ENCODE assay signal across 18 cellular contexts in the genomic region with DNA sequence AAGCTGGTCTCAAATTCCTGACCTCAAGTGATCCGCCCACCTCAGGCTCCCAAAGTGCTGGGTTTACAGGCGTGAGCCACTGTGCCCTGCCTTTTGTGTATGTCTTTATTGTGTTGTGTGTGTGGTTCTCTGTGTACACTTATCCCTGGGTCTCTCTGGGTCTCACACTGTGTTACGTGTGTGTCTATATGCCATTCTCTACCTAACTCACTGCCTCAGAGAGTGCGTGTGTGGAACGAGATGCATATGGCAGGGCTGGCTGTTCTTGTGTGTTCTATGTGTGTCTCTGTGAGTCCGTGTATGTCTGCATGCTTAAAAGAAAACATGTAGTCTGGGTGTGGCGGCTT. TPM values are rescaled to one million over a fixed set of nuclear protein-coding genes. Genes with fewer than 3 reads are reported as not detected.
DNase-seq lines count a peak whose midpoint lies in the region; FAIRE-seq and TF ChIP-seq lines count a peak whose summit lies in the region.
"Had no signal": no experiment of that assay in that cellular context is flagged by ENCODE, and none has a peak within 500 bp of the region (broad histone marks: within the 10 kb centered on the region; RNA-seq: fewer than 3 reads in every experiment).

No MANE protein-coding gene starts in this region.

- H3K27ac Mint-ChIP-seq in Caco-2 (ENCODE audit: unreplicated experiment): peak overlapping the region; percentile 55
- peak overlapping the region; percentile 82 for H3K27ac Mint-ChIP-seq in nephron progenitor cell
- H3K27ac Mint-ChIP-seq: CD8-positive, alpha-beta T cell had no signal

- no peak for TF ChIP-seq EP300 in H1 (IDR thresholded peaks at IDR 0.05; ENCODE audit: borderline replicate concordance in 1 of 2, low read depth in 2 of 2, low read length in 2 of 2)

- H3K4me3 Mint-ChIP-seq in Caco-2 (ENCODE audit: unreplicated experiment) (no peak overlapping the region), nephron progenitor cell (peak overlapping the region; percentile 35)
- H3K4me3 Mint-ChIP-seq: CD8-positive, alpha-beta T cell had no signal

- no peak overlapping the region for H2AFZ ChIP-seq in H1 (ENCODE audit: low read length)
- H2AFZ ChIP-seq: PC-9 had no signal

- no peak for TF ChIP-seq POLR2A in H1 (IDR thresholded peaks at IDR 0.05; ENCODE audit: control extremely low read depth in 1 of 2, low read depth in 2 of 2, low read length in 2 of 2)

- H2BK15ac ChIP-seq in H1 (ENCODE audit: low read length): no peak overlapping the region

- intact Hi-C loops in Caco-2 (cut with micrococcal nuclease; ENCODE audit: unreplicated experiment): no loop called here

- no peak for FAIRE-seq in H1 (lab: Jason Lieb, UNC)
- FAIRE-seq: G401.6, GM18507 had no signal

- H3K36me3 ChIP-seq in Caco-2 (ENCODE audit: control insufficient read depth, insufficient read depth, low read length) (no peaks in the 10 kb centered on the region; the same call in 1 of the 2 replicates), H1 (ENCODE audit: control insufficient read depth in 2 of 4, insufficient read depth in 4 of 4, low read length in 3 of 4) (peaks cover 0 to 15% (median 3%) of the 10 kb centered on the region in 4 experiments; a peak in 3 of 8 replicates), SJCRH30 (no peaks in the 10 kb centered on the region)
- H3K36me3 ChIP-seq: SJSA1 had no signal

- no peak overlapping the region for H3K4me3 ChIP-seq in Caco-2 (ENCODE audit: low read depth, low read length)
- H3K4me3 ChIP-seq in H1 (ENCODE audit: extremely low read depth in 1 of 4, insufficient read depth in 2 of 4, low read depth in 3 of 4, low read length in 4 of 4): no peak overlapping the region
- no peak overlapping the region for H3K4me3 ChIP-seq in SJCRH30
- H3K4me3 ChIP-seq: PC-9, SJSA1 had no signal

- no peak overlapping the region for H2BK120ac ChIP-seq in H1 (replicated peaks; ENCODE audit: low read depth, low read length)

- H3K4me1 ChIP-seq in Caco-2 (peaks cover 42% of the 10 kb centered on the region), H1 (replicated peaks in 1 of 4; ENCODE audit: control insufficient read depth in 3 of 4, insufficient read depth in 4 of 4, low read length in 3 of 4) (peaks cover 0 to 12% (median 9%) of the 10 kb centered on the region in 4 experiments; a peak in 6 of 7 replicates), SJCRH30 (peaks cover 7% of the 10 kb centered on the region; the same call in 1 of the 2 replicates)

- peak overlapping the region in 1 of 4 experiments; percentile 11; a peak in 1 of 7 replicates for H3K9ac ChIP-seq in H1 (replicated peaks in 1 of 4; ENCODE audit: extremely low read depth in 1 of 4, low read depth in 3 of 4, low read length in 3 of 4)

- H3K27me3 Mint-ChIP-seq in Caco-2 (ENCODE audit: insufficient read depth, unreplicated experiment) (no peaks in the 10 kb centered on the region), nephron progenitor cell (ENCODE audit: low read depth, poor library complexity) (peaks cover 3% of the 10 kb centered on the region)

- H3K9me3 Mint-ChIP-seq in Caco-2 (ENCODE audit: unreplicated experiment) (no peaks in the 10 kb centered on the region), nephron progenitor cell (no peaks in the 10 kb centered on the region)
- H3K9me3 Mint-ChIP-seq: CD8-positive, alpha-beta T cell; IgD-negative memory B cell had no signal

- H3K23me2 ChIP-seq in H1 (ENCODE audit: low read depth, low read length): peaks cover 6% of the 10 kb centered on the region; the same call in 1 of the 2 replicates

- TF ChIP-seq CTCF in Caco-2 (IDR thresholded peaks at IDR 0.05; ENCODE audit: insufficient read depth in 1 of 2, low read depth in 1 of 2, low read length in 1 of 2, severe bottlenecking in 1 of 2, unreplicated experiment in 1 of 2) (no peak), H1 (IDR thresholded peaks at IDR 0.05; ENCODE audit: control extremely low read depth in 1 of 3, insufficient read depth in 1 of 3, low read depth in 1 of 3, low read length in 3 of 3) (no peak), nephron progenitor cell (IDR thresholded peaks at IDR 0.05) (no peak)

- no peak overlapping the region for H2BK5ac ChIP-seq in H1 (ENCODE audit: low read depth, low read length)

- H3K4me1 Mint-ChIP-seq in Caco-2 (ENCODE audit: low read depth, unreplicated experiment) (peaks cover 33% of the 10 kb centered on the region), nephron progenitor cell (peaks cover 56% of the 10 kb centered on the region)

- no peaks in the 10 kb centered on the region for H3K79me2 ChIP-seq in H1 (ENCODE audit: control insufficient read depth in 1 of 2, insufficient read depth in 2 of 2, low read length in 2 of 2)

- WGBS in H1 (ENCODE audit: extremely low coverage in 1 of 2, insufficient coverage in 1 of 2, insufficient read length in 1 of 2, insufficient replicate concordance in 2 of 2, low coverage in 1 of 2, low lambda C conversion rate in 2 of 2, missing lambda C conversion rate in 1 of 2), 2 experiments: 92% methylated on average over 7 of the region's 7 CpGs; no CpG with 5 or more reads in 1 of the 2 experiments

- no peak overlapping the region for H4K91ac ChIP-seq in H1 (replicated peaks; ENCODE audit: insufficient read length, low read length)

- H2AK5ac ChIP-seq in H1 (ENCODE audit: low read depth, low read length): no peak overlapping the region; the same call in 1 of the 2 replicates

- no peak for TF ChIP-seq RAD21 in H1 (IDR thresholded peaks at IDR 0.05 in 1 of 2, conservative IDR thresholded peaks at IDR 0.05 in 1 of 2; ENCODE audit: low read depth in 2 of 2, low read length in 2 of 2)

- no TSS peak for BruUV-seq in Caco-2 (replicated peaks; lab: Mats Ljungman, UMichigan)

- no peaks in the 10 kb centered on the region for H3K27me3 ChIP-seq in Caco-2 (replicated peaks; ENCODE audit: control insufficient read depth, insufficient read depth, low read length)
- H3K27me3 ChIP-seq in H1 (replicated peaks in 1 of 4; ENCODE audit: control insufficient read depth in 3 of 4, extremely low read depth in 1 of 4, insufficient read depth in 3 of 4, low read length in 3 of 4): no peaks in the 10 kb centered on the region; a peak in 1 of 7 replicates
- no peaks in the 10 kb centered on the region for H3K27me3 ChIP-seq in SJCRH30

- H3K14ac ChIP-seq in H1 (ENCODE audit: insufficient read length): no peak overlapping the region

- no peak overlapping the region; the same call in 1 of the 2 replicates for H2BK20ac ChIP-seq in H1 (ENCODE audit: low read length)

- POLR2A ChIA-PET in Caco-2 (lab: Charles Lee): interaction anchor here (1.4 kb wide), 1 partner anchor 11 kb away, joined by 4 read pairs; no protein-coding TSS in a partner anchor
- POLR2A ChIA-PET in H1 (lab: Charles Lee; ENCODE audit: partially characterized antibody): interaction anchor here (6.0 to 13.7 kb wide), 2 partner anchors 9 kb away, joined by 48 to 277 read pairs; a partner anchor contains a TSS

- DNase-seq in Caco-2 (no peak), H1 (ENCODE audit: low read depth in 1 of 2, low spot score in 2 of 2) (no peak), nephron progenitor cell (no peak), SJCRH30 (no peak), NCI-H774 (lab: John Stamatoyannopoulos, UW) (no peak)
- DNase-seq in stimulated activated CD4-positive, alpha-beta T cell treated with anti-CD3 and anti-CD28 coated beads, Interleukin-4, amount 100 ng/mL, for 4 hours: no peak
- DNase-seq: 8988T; CD8-positive, alpha-beta T cell; DND-41; NCI-H187; NCI-H748 treated with DMSO at 0.1 percent for 48 hours; PC-9 had no signal

- no peak overlapping the region for H3K56ac ChIP-seq in H1 (replicated peaks; ENCODE audit: insufficient read length, low read depth, low read length)

- H3K9me3 ChIP-seq in Caco-2 (no peaks in the 10 kb centered on the region), H1 (ENCODE audit: insufficient read depth in 2 of 2, low read depth in 1 of 2, low read length in 1 of 2) (no peaks in the 10 kb centered on the region), SJCRH30 (replicated peaks) (no peaks in the 10 kb centered on the region)
- H3K9me3 ChIP-seq: SJSA1 had no signal

- H3K4me2 ChIP-seq in H1 (ENCODE audit: insufficient read depth in 1 of 2, low read depth in 2 of 2, low read length in 2 of 2): no peak overlapping the region; a peak in 1 of 4 replicates
- H3K4me2 ChIP-seq: PC-9 had no signal

- H4K5ac ChIP-seq in H1 (ENCODE audit: insufficient read length, low read depth, low read length): no peak overlapping the region

- H3K23ac ChIP-seq in H1 (ENCODE audit: insufficient read length): no peak overlapping the region

- CTCF ChIA-PET in Caco-2 (lab: Charles Lee) (interaction anchor here (1.1 kb wide), 1 partner anchor 58 kb away, joined by 3 read pairs; no protein-coding TSS in a partner anchor), H1 (lab: Charles Lee; ENCODE audit: partially characterized antibody) (interaction anchor here (2.0 to 12.4 kb wide), 2 partner anchors 9 to 10 kb away, joined by 7 to 208 read pairs; a partner anchor contains a TSS)

- H4K8ac ChIP-seq in H1 (ENCODE audit: extremely low read depth, insufficient read depth, low read length): no peak overlapping the region

- peak overlapping the region; percentile 90; the same call in 1 of the 2 replicates for H2BK12ac ChIP-seq in H1 (ENCODE audit: low read depth, low read length)

- H3K36me3 Mint-ChIP-seq in Caco-2 (ENCODE audit: insufficient read depth, unreplicated experiment) (peaks cover 6% of the 10 kb centered on the region), nephron progenitor cell (ENCODE audit: low read depth) (no peaks in the 10 kb centered on the region)
- H3K36me3 Mint-ChIP-seq: CD8-positive, alpha-beta T cell; IgD-negative memory B cell had no signal

- H3K79me1 ChIP-seq in H1 (ENCODE audit: low read depth, low read length): peaks cover 3% of the 10 kb centered on the region; the same call in 1 of the 2 replicates

- no peak overlapping the region for H3K4ac ChIP-seq in H1 (replicated peaks; ENCODE audit: insufficient read length, low read depth, low read length)

- H4K20me1 ChIP-seq in H1 (replicated peaks in 1 of 2; ENCODE audit: control insufficient read depth in 1 of 2, insufficient read depth in 2 of 2, low read length in 2 of 2): peaks cover 5 to 8% of the 10 kb centered on the region in 2 experiments

- H3K18ac ChIP-seq in H1 (ENCODE audit: extremely low read depth, low read length): 0 out of 2 replicates have a peak overlapping the region, but pooled peaks have one; percentile 60

- H3K27ac ChIP-seq in H1 (ENCODE audit: low read depth, low read length) (no peak overlapping the region), SJCRH30 (no peak overlapping the region)
- H3K27ac ChIP-seq: PC-9, SJSA1 had no signal

RNA-seq across cellular contexts. Expression of a gene that starts 10.5 kb away (rescaled TPM):
- total RNA-seq in Caco-2 (2022): 15.3 and 19.0 TPM in 2 replicates
- 20.2 and 21.7 TPM in 2 replicates for total RNA-seq in H1 (2021; fragmentation: NEBNext Ultra II Directional; extraction: Animal tissue kit (Norgen Biotek cat#: 25700))
- polyA plus RNA-seq in H1 (2011; rRNA removed): 40.1 and 49.1 TPM in 2 replicates
- 30.1 TPM for polyA plus RNA-seq in H1 (2011; cell fraction: cytosol; rRNA removed)
- polyA plus RNA-seq in H1 (2011; cell fraction: nucleus; rRNA removed): 21.8 TPM
- 15.5 to 25.3 TPM (median 20.3 TPM) in 4 replicates for polyA plus RNA-seq in H1 (2012, experiment 1 of 2)
- 27.4 TPM for polyA plus RNA-seq in H1 (2012, experiment 2 of 2)
- polyA plus RNA-seq in H1 (2013, experiment 1 of 2): 12.7 TPM
- 12.4 TPM for polyA plus RNA-seq in H1 (2013, experiment 2 of 2)
- 32.3 and 37.8 TPM in 2 replicates for polyA minus RNA-seq in H1 (2011; rRNA and poly(A)+ RNA removed)
- polyA minus RNA-seq in H1 (2011; cell fraction: cytosol; rRNA and poly(A)+ RNA removed): 11.7 TPM
- 12.9 TPM for polyA minus RNA-seq in H1 (2011; cell fraction: nucleus; rRNA and poly(A)+ RNA removed)
- 0.45 and 0.53 TPM in 2 replicates for total RNA-seq in SJCRH30 (2014; rRNA removed; shearing (Covaris generic))
- total RNA-seq: CD8-positive, alpha-beta T cell; PC-9; SJSA1 had no signal
- polyA plus RNA-seq: BJ, IgD-negative memory B cell had no signal

RNA-seq across cellular contexts. Expression of a gene that starts 11.3 kb away (rescaled TPM):
- 27.6 and 29.2 TPM in 2 replicates for total RNA-seq in Caco-2 (2022)
- total RNA-seq in H1 (2021; fragmentation: NEBNext Ultra II Directional; extraction: Animal tissue kit (Norgen Biotek cat#: 25700)): 24.4 and 25.3 TPM in 2 replicates
- polyA plus RNA-seq in H1 (2011; rRNA removed): 12.1 and 22.1 TPM in 2 replicates
- polyA plus RNA-seq in H1 (2011; cell fraction: cytosol; rRNA removed): 14.9 TPM
- polyA plus RNA-seq in H1 (2011; cell fraction: nucleus; rRNA removed): 16.2 TPM
- polyA plus RNA-seq in H1 (2012, experiment 1 of 2): 9.9 to 15.9 TPM (median 13.9 TPM) in 4 replicates
- polyA plus RNA-seq in H1 (2012, experiment 2 of 2): 14.7 TPM
- 9.6 TPM for polyA plus RNA-seq in H1 (2013, experiment 1 of 2)
- 8.2 TPM for polyA plus RNA-seq in H1 (2013, experiment 2 of 2)
- polyA minus RNA-seq in H1 (2011; rRNA and poly(A)+ RNA removed): 4.6 and 5.9 TPM in 2 replicates
- 15.4 TPM for polyA minus RNA-seq in H1 (2011; cell fraction: cytosol; rRNA and poly(A)+ RNA removed)
- 19.1 TPM for polyA minus RNA-seq in H1 (2011; cell fraction: nucleus; rRNA and poly(A)+ RNA removed)
- 31.0 and 31.4 TPM in 2 replicates for total RNA-seq in SJCRH30 (2014; rRNA removed; shearing (Covaris generic))

RNA-seq across cellular contexts. Expression of a gene that starts 11.6 kb away (rescaled TPM):
- total RNA-seq in Caco-2 (2022): 81.8 and 85.0 TPM in 2 replicates
- total RNA-seq in H1 (2021; fragmentation: NEBNext Ultra II Directional; extraction: Animal tissue kit (Norgen Biotek cat#: 25700)): 81.5 and 93.6 TPM in 2 replicates
- 99.5 and 142 TPM in 2 replicates for polyA plus RNA-seq in H1 (2011; rRNA removed)
- polyA plus RNA-seq in H1 (2011; cell fraction: cytosol; rRNA removed): 82.5 TPM
- 217 TPM for polyA plus RNA-seq in H1 (2011; cell fraction: nucleus; rRNA removed)
- polyA plus RNA-seq in H1 (2012, experiment 1 of 2): 87.2 to 105 TPM (median 88.9 TPM) in 4 replicates
- polyA plus RNA-seq in H1 (2012, experiment 2 of 2): 66.3 TPM
- polyA plus RNA-seq in H1 (2013, experiment 1 of 2): 57.3 TPM
- 50.3 TPM for polyA plus RNA-seq in H1 (2013, experiment 2 of 2)
- 121 and 131 TPM in 2 replicates for polyA minus RNA-seq in H1 (2011; rRNA and poly(A)+ RNA removed)
- polyA minus RNA-seq in H1 (2011; cell fraction: cytosol; rRNA and poly(A)+ RNA removed): 65.9 TPM
- 67.6 TPM for polyA minus RNA-seq in H1 (2011; cell fraction: nucleus; rRNA and poly(A)+ RNA removed)
- 25.6 and 32.6 TPM in 2 replicates for total RNA-seq in SJCRH30 (2014; rRNA removed; shearing (Covaris generic))

RNA-seq across cellular contexts. Expression of a gene that starts 27.8 kb away (rescaled TPM):
- 15.8 and 18.1 TPM in 2 replicates for total RNA-seq in Caco-2 (2022)
- total RNA-seq in H1 (2021; fragmentation: NEBNext Ultra II Directional; extraction: Animal tissue kit (Norgen Biotek cat#: 25700)): 11.1 and 12.6 TPM in 2 replicates
- 3.2 and 5.8 TPM in 2 replicates for polyA plus RNA-seq in H1 (2011; rRNA removed)
- polyA plus RNA-seq in H1 (2011; cell fraction: cytosol; rRNA removed): 2.2 TPM
- polyA plus RNA-seq in H1 (2011; cell fraction: nucleus; rRNA removed): 6.4 TPM
- 7.3 to 9.2 TPM (median 8.6 TPM) in 4 replicates for polyA plus RNA-seq in H1 (2012, experiment 1 of 2)
- polyA plus RNA-seq in H1 (2012, experiment 2 of 2): 5.3 TPM
- polyA plus RNA-seq in H1 (2013, experiment 1 of 2): 10.5 TPM
- polyA plus RNA-seq in H1 (2013, experiment 2 of 2): 10.1 TPM
- polyA minus RNA-seq in H1 (2011; rRNA and poly(A)+ RNA removed): 0.54 and 0.79 TPM in 2 replicates
- 2.7 TPM for polyA minus RNA-seq in H1 (2011; cell fraction: cytosol; rRNA and poly(A)+ RNA removed)
- polyA minus RNA-seq in H1 (2011; cell fraction: nucleus; rRNA and poly(A)+ RNA removed): 1.6 TPM
- total RNA-seq in SJCRH30 (2014; rRNA removed; shearing (Covaris generic)): 1.8 and 2.5 TPM in 2 replicates

RNA-seq across cellular contexts. Expression of a gene that starts 40.0 kb away (rescaled TPM):
- total RNA-seq in Caco-2 (2022): not detected in 2 replicates
- not detected in 2 replicates for total RNA-seq in H1 (2021; fragmentation: NEBNext Ultra II Directional; extraction: Animal tissue kit (Norgen Biotek cat#: 25700))
- polyA plus RNA-seq in H1 (2011; rRNA removed): 0.20 and 0.24 TPM in 2 replicates
- 0.09 TPM for polyA plus RNA-seq in H1 (2011; cell fraction: cytosol; rRNA removed)
- 0.56 TPM for polyA plus RNA-seq in H1 (2011; cell fraction: nucleus; rRNA removed)
- 0.13 to 0.17 TPM in 2 of 4 replicates, not detected in the others for polyA plus RNA-seq in H1 (2012, experiment 1 of 2)
- polyA plus RNA-seq in H1 (2012, experiment 2 of 2): not detected
- polyA plus RNA-seq in H1 (2013, experiment 1 of 2): 0.10 TPM
- polyA plus RNA-seq in H1 (2013, experiment 2 of 2): 0.06 TPM
- polyA minus RNA-seq in H1 (2011; rRNA and poly(A)+ RNA removed): not detected in 2 replicates
- polyA minus RNA-seq in H1 (2011; cell fraction: cytosol; rRNA and poly(A)+ RNA removed): not detected
- polyA minus RNA-seq in H1 (2011; cell fraction: nucleus; rRNA and poly(A)+ RNA removed): not detected
- total RNA-seq in SJCRH30 (2014; rRNA removed; shearing (Covaris generic)): not detected in 2 replicates
- total RNA-seq: CD8-positive, alpha-beta T cell; HT1080; PC-9; SJSA1 had no signal
- polyA plus RNA-seq: BJ, IgD-negative memory B cell had no signal

Comparison
In these comparisons a context has a peak if more than half of its experiments do, and no peak if none do; other contexts are left out.
1. RNA of a gene that starts 10.5 kb away (total RNA-seq): 20.2 to 21.7 TPM in H1 and 15.3 to 19.0 TPM in Caco-2; 0.45 to 0.53 TPM in SJCRH30; every median in the first group is over 10 times any median in the second.